8 cellular contexts compared by ENCODE assay signal in the genomic region with DNA sequence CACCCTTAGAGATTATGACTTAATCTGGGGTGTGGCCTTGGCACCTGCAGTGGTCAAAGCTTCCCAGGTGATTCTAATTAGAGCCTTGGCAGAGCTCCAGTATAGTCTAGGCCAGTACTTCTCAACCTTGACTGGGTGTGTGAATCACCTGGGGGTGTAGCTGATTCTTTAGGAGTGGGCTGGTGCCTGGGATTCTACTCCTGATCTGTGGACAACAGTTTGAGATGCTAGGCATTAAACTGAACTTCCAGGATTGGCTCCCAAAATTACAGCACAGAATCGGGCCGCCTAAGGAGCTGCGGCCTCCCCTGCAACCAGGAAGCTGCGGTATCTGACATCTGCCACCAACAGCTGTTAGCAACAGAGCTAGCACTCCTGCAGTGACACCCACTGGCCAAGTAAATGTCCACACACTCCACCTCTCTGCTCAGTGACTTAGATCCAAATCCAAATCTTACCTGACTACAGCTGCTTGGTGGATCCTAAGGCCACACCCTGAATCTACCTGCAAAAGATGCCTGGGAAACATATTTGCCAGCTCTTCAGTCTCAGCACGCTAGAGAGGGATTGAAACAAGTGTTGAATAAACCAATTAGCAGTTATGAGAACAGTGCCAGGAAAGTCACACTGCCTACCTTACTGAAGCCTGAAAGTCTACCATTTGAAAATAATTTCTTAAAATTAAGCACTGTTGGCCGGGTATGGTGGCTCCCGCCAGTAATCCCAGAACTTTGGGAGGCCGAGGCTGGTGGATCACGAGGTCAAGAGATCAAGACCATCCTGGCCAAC.
A peak's percentile ranks its signal among the peaks of the same experiment; 100 is the strongest.
DNase-seq lines count a peak whose midpoint lies in the region; ATAC-seq, FAIRE-seq and TF ChIP-seq lines count a peak whose summit lies in the region.

No MANE protein-coding gene starts in this region.

- H3K14ac ChIP-seq in H1 (ENCODE audit: insufficient read length) = no peak overlapping the region

- H3K56ac ChIP-seq in H1 (replicated peaks; ENCODE audit: insufficient read length, low read depth, low read length) = no peak overlapping the region

- peak; percentile 69 for FAIRE-seq in H1 (lab: Jason Lieb, UNC)

- H3K27ac ChIP-seq in PC-9 (no peak overlapping the region), H1 (ENCODE audit: low read depth, low read length) (no peak overlapping the region), uterus (no peak overlapping the region)

- H2BK120ac ChIP-seq in H1 (replicated peaks; ENCODE audit: low read depth, low read length) = no peak overlapping the region

- peak; percentile 63 to 78 for TF ChIP-seq RAD21 in H1 (IDR thresholded peaks at IDR 0.05 in 1 of 2, conservative IDR thresholded peaks at IDR 0.05 in 1 of 2; ENCODE audit: low read depth in 2 of 2, low read length in 2 of 2)

- no peaks in the 10 kb centered on the region for H3K23me2 ChIP-seq in H1 (ENCODE audit: low read depth, low read length)

- H2AK5ac ChIP-seq in H1 (ENCODE audit: low read depth, low read length) = no peak overlapping the region

- H3K36me3 ChIP-seq in PC-9 (ENCODE audit: low read depth) (no peaks in the 10 kb centered on the region), H1 (ENCODE audit: control insufficient read depth in 2 of 4, insufficient read depth in 4 of 4, low read length in 3 of 4) (no peaks in the 10 kb centered on the region), uterus (no peaks in the 10 kb centered on the region)

- TF ChIP-seq POLR2A in H1 (IDR thresholded peaks at IDR 0.05; ENCODE audit: control extremely low read depth in 1 of 2, low read depth in 2 of 2, low read length in 2 of 2) (no peak), uterus (IDR thresholded peaks at IDR 0.05) (no peak)

- no peak overlapping the region for H2BK12ac ChIP-seq in H1 (ENCODE audit: low read depth, low read length)

- peak; percentile 83 for ATAC-seq in GM21825 (IDR thresholded peaks at IDR 0.05; ENCODE audit: unreplicated experiment)

- H2BK20ac ChIP-seq in H1 (ENCODE audit: low read length) = no peak overlapping the region

- peak; percentile 53 for DNase-seq in activated CD4-positive, alpha-beta T cell treated with anti-CD3 and anti-CD28 coated beads for 48 hours
- DNase-seq in activated CD4-positive, alpha-beta T cell treated with anti-CD3 and anti-CD28 coated beads, Interleukin-2, amount 50 U/mL, for 1 hour = no peak
- DNase-seq in Kasumi-1 (lab: John Stamatoyannopoulos, UW) = peak; percentile 65
- DNase-seq in PC-9 = peak in 1 of 2 experiments; percentile 18
- peak in 1 of 2 experiments; percentile 17 for DNase-seq in H1 (ENCODE audit: low read depth in 1 of 2, low spot score in 2 of 2)
- DNase-seq in mucosa of gallbladder (ENCODE audit: low spot score) = peak; percentile 67
- DNase-seq in uterus = no peak

- no peak overlapping the region for H3K9ac ChIP-seq in H1 (replicated peaks in 1 of 4; ENCODE audit: extremely low read depth in 1 of 4, low read depth in 3 of 4, low read length in 3 of 4)

- H3K9me3 ChIP-seq in PC-9 (ENCODE audit: insufficient read depth, low read depth) (no peaks in the 10 kb centered on the region), H1 (ENCODE audit: insufficient read depth in 2 of 2, low read depth in 1 of 2, low read length in 1 of 2) (no peaks in the 10 kb centered on the region), uterus (no peaks in the 10 kb centered on the region)

- no peaks in the 10 kb centered on the region for H3K9me2 ChIP-seq in PC-9 (ENCODE audit: insufficient read depth)

- no peak overlapping the region for H3K18ac ChIP-seq in H1 (ENCODE audit: extremely low read depth, low read length)

- no peak overlapping the region for H4K5ac ChIP-seq in H1 (ENCODE audit: insufficient read length, low read depth, low read length)

- no peak overlapping the region for H2BK15ac ChIP-seq in H1 (ENCODE audit: low read length)

- no peak overlapping the region for H2BK5ac ChIP-seq in H1 (ENCODE audit: low read depth, low read length)

- TF ChIP-seq EP300 in H1 (IDR thresholded peaks at IDR 0.05; ENCODE audit: borderline replicate concordance in 1 of 2, low read depth in 2 of 2, low read length in 2 of 2) = no peak

- no peak overlapping the region for H3K4ac ChIP-seq in H1 (replicated peaks; ENCODE audit: insufficient read length, low read depth, low read length)

- peaks cover 8% of the 10 kb centered on the region; the same call in 1 of the 2 replicates for H3F3A ChIP-seq in PC-9 (ENCODE audit: insufficient read depth, low read depth)

- 94% methylated on average over 9 of the region's 9 CpGs; no CpG with 5 or more reads in 1 of the 2 experiments for WGBS in H1 (ENCODE audit: extremely low coverage in 1 of 2, insufficient coverage in 1 of 2, insufficient read length in 1 of 2, insufficient replicate concordance in 2 of 2, low coverage in 1 of 2, low lambda C conversion rate in 2 of 2, missing lambda C conversion rate in 1 of 2), 2 experiments

- no peaks in the 10 kb centered on the region for H3K79me2 ChIP-seq in PC-9 (ENCODE audit: low read depth)
- H3K79me2 ChIP-seq in H1 (ENCODE audit: control insufficient read depth in 1 of 2, insufficient read depth in 2 of 2, low read length in 2 of 2) = no peaks in the 10 kb centered on the region

- CTCF ChIA-PET in PC-9 (lab: Charles Lee) (interaction anchor here (1.5 kb wide), 1 partner anchor 87 kb away, joined by 5 read pairs; no protein-coding TSS in a partner anchor), H1 (lab: Charles Lee; ENCODE audit: partially characterized antibody) (interaction anchor here (0.7 to 6.1 kb wide), 28 partner anchors 9 to 143 kb away, joined by 3 to 55 read pairs (median 4); partner anchors contain the start of gene UNC5CL)

- H4K91ac ChIP-seq in H1 (replicated peaks; ENCODE audit: insufficient read length, low read length) = no peak overlapping the region

- intact Hi-C loops in PC-9 (cut with micrococcal nuclease; ENCODE audit: unreplicated experiment) = no loop called here
- intact Hi-C loops in uterus (cut with DNase I; ENCODE audit: low total_unique reads) = no loop called here

- BruUV-seq in PC-9 (replicated peaks; lab: Mats Ljungman, UMichigan) = no TSS peak

- no peak overlapping the region for H3K23ac ChIP-seq in H1 (ENCODE audit: insufficient read length)

- H3K79me1 ChIP-seq in H1 (ENCODE audit: low read depth, low read length) = no peaks in the 10 kb centered on the region

- H3K4me3 ChIP-seq in PC-9 (no peak overlapping the region), H1 (ENCODE audit: extremely low read depth in 1 of 4, insufficient read depth in 2 of 4, low read depth in 3 of 4, low read length in 4 of 4) (no peak overlapping the region), uterus (no peak overlapping the region)

- H3K27me3 ChIP-seq in PC-9 (ENCODE audit: insufficient read depth, low read depth) = no peaks in the 10 kb centered on the region
- H3K27me3 ChIP-seq in H1 (replicated peaks in 1 of 4; ENCODE audit: control insufficient read depth in 3 of 4, extremely low read depth in 1 of 4, insufficient read depth in 3 of 4, low read length in 3 of 4) = peaks cover 0 to 1% (median 0%) of the 10 kb centered on the region in 4 experiments; a peak in 2 of 7 replicates
- H3K27me3 ChIP-seq in uterus = no peaks in the 10 kb centered on the region

- H2AFZ ChIP-seq in PC-9 (no peak overlapping the region), H1 (ENCODE audit: low read length) (no peak overlapping the region)

- TF ChIP-seq CTCF in PC-9 (conservative IDR thresholded peaks at IDR 0.05) (peak; percentile 44), H1 (IDR thresholded peaks at IDR 0.05; ENCODE audit: control extremely low read depth in 1 of 3, insufficient read depth in 1 of 3, low read depth in 1 of 3, low read length in 3 of 3) (peak; percentile 61 to 78 (median 67)), uterus (IDR thresholded peaks at IDR 0.05) (peak in 2 of 4 experiments; percentile 19 to 34)

- H3K4me1 ChIP-seq in PC-9 (replicated peaks; ENCODE audit: insufficient read depth) = peaks cover 12% of the 10 kb centered on the region
- H3K4me1 ChIP-seq in H1 (replicated peaks in 1 of 4; ENCODE audit: control insufficient read depth in 3 of 4, insufficient read depth in 4 of 4, low read length in 3 of 4) = no peaks in the 10 kb centered on the region
- H3K4me1 ChIP-seq in uterus = no peaks in the 10 kb centered on the region

- POLR2A ChIA-PET in PC-9 (lab: Charles Lee; ENCODE audit: unreplicated experiment) (interaction anchor here (0.7 kb wide), 1 partner anchor 13 kb away, joined by 3 read pairs; no protein-coding TSS in a partner anchor), H1 (lab: Charles Lee; ENCODE audit: partially characterized antibody) (no interaction called here)

- H3K4me2 ChIP-seq in PC-9 = no peak overlapping the region
- H3K4me2 ChIP-seq in H1 (ENCODE audit: insufficient read depth in 1 of 2, low read depth in 2 of 2, low read length in 2 of 2) = no peak overlapping the region

- no peak overlapping the region for H4K8ac ChIP-seq in H1 (ENCODE audit: extremely low read depth, insufficient read depth, low read length)

- no peaks in the 10 kb centered on the region for H4K20me1 ChIP-seq in PC-9 (ENCODE audit: insufficient read depth)
- no peaks in the 10 kb centered on the region for H4K20me1 ChIP-seq in H1 (replicated peaks in 1 of 2; ENCODE audit: control insufficient read depth in 1 of 2, insufficient read depth in 2 of 2, low read length in 2 of 2)

TF ChIP-seq in H1, 55 proteins besides CTCF, POLR2A, EP300 and RAD21:
- no peak for TF ChIP-seq KDM1A (IDR thresholded peaks at IDR 0.05; ENCODE audit: borderline replicate concordance, low read length)
- TF ChIP-seq EZH2 (IDR thresholded peaks at IDR 0.05; ENCODE audit: low read depth, low read length, severe bottlenecking) = no peak
- TF ChIP-seq SIN3A (conservative IDR thresholded peaks at IDR 0.05 in 1 of 2, IDR thresholded peaks at IDR 0.05 in 1 of 2; ENCODE audit: low read depth in 1 of 2, low read length in 2 of 2) = peak; percentile 98 to 99
- TF ChIP-seq SAP30 (IDR thresholded peaks at IDR 0.05; ENCODE audit: insufficient read depth, insufficient replicate concordance, low read length) = peak; percentile 88

Comparison
In these comparisons a context has a peak if more than half of its experiments do, and no peak if none do; other contexts are left out.
1. DNase-seq: peak in activated CD4-positive, alpha-beta T cell treated with anti-CD3 and anti-CD28 coated beads for 48 hours (single experiment), Kasumi-1 (2 of 2) and mucosa of gallbladder (single experiment); none in activated CD4-positive, alpha-beta T cell treated with anti-CD3 and anti-CD28 coated beads, Interleukin-2, amount 50 U/mL, for 1 hour (single experiment) and uterus (0 of 2).